8 cellular contexts compared by ENCODE assay signal in the genomic region with DNA sequence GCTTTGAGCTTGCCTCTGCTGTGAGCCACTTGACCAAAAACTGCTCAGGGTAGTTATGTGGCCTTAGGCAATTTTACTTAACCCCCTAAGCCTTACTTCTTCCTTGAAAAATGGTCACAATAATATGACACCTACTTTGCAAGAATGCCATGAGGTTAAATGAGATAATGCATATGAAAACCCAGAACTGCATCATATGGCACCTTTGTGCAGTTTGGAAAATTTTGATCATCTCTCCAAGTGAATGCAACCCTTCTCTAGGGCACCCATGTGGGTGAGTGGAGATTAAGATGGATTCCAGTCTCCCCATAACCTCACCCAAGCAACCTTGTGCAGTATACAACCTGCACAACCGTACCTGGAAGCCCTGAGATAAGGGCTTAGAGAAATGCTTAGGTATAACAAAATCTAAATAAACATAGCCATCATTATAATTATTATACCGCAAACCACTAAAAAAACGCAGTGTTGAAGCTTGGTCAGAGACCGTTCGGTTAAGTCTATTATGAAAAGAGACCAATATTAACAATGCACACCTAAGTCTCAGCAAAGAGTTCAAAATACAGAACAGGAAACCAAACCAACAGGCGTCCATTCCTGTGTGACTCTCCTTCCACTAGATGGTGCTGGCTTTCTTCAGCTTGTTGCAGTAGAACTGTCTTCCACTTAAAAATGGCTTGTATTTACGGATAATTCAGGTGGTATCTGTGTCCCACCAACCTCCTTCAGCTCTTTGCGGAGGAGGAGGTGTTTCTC. TPM values are rescaled to one million over a fixed set of nuclear protein-coding genes. Genes with fewer than 3 reads are reported as not detected.
DNase-seq lines count a peak whose midpoint lies in the region; ATAC-seq and TF ChIP-seq lines count a peak whose summit lies in the region.

No MANE protein-coding gene starts in this region.

- no peaks in the 10 kb centered on the region for H3K27me3 ChIP-seq in right atrium auricular region

- no peaks in the 10 kb centered on the region for H3K36me3 ChIP-seq in right atrium auricular region

- no peaks in the 10 kb centered on the region for H3K4me1 ChIP-seq in right atrium auricular region

- POLR2A ChIA-PET in HEK293T (lab: Yijun Ruan, JAX), result no interaction called here

- no peaks in the 10 kb centered on the region for H3K9me3 ChIP-seq in right atrium auricular region

- peak; percentile 57 for TF ChIP-seq CTCF in GM10266 (IDR thresholded peaks at IDR 0.05; ENCODE audit: control insufficient read depth, insufficient read depth, low read depth, missing control alignments)
- TF ChIP-seq CTCF in WI38 (IDR thresholded peaks at IDR 0.05; ENCODE audit: low read depth, low read length), result peak; percentile 74
- TF ChIP-seq CTCF in right atrium auricular region (IDR thresholded peaks at IDR 0.05), result peak; percentile 54 to 78

- DNase-seq in A172 (ENCODE audit: low spot score) (peak; percentile 56), GM10266 (ENCODE audit: extremely low spot score) (peak; percentile 17), HEK293T (ENCODE audit: extremely low spot score) (peak; percentile 53), NCI-H1436 (lab: John Stamatoyannopoulos, UW) (peak; percentile 76), right atrium auricular region (ENCODE audit: low spot score) (no peak)
- no peak for DNase-seq in stimulated activated naive CD8-positive, alpha-beta T cell treated with anti-CD3 and anti-CD28 coated beads, Interleukin-15, Interleukin-2, amounts not matched to agents 100 U/mL and 50 U/mL, for 24 hours

- CTCF ChIA-PET in HEK293T (lab: Yijun Ruan, JAX), result interaction anchor here (0.9 to 1.2 kb wide), 2 partner anchors 23 to 63 kb away, joined by 3 to 4 read pairs; a partner anchor contains a TSS

- H3K27ac ChIP-seq in right atrium auricular region, result no peak overlapping the region

- H3K4me3 ChIP-seq in WI38 (ENCODE audit: low read depth, low read length), result no peak overlapping the region
- no peak overlapping the region for H3K4me3 ChIP-seq in right atrium auricular region

- ATAC-seq in stimulated activated naive CD8-positive, alpha-beta T cell treated with anti-CD3 and anti-CD28 coated beads, Interleukin-15, Interleukin-2, amounts not matched to agents 100 U/mL and 50 U/mL, for 24 hours, result peak; percentile 23
- no peak for ATAC-seq in GM18873 (IDR thresholded peaks at IDR 0.05; ENCODE audit: low FRiP score, unreplicated experiment)

TF ChIP-seq in HEK293T, 16 proteins besides CTCF, POLR2A, EP300 and RAD21:
- TF ChIP-seq FOXK2 (IDR thresholded peaks at IDR 0.05) (no peak), SP1 (IDR thresholded peaks at IDR 0.05) (no peak), HDGF (IDR thresholded peaks at IDR 0.05; ENCODE audit: borderline replicate concordance) (no peak), CTBP1 (IDR thresholded peaks at IDR 0.05; ENCODE audit: borderline replicate concordance) (no peak), L3MBTL2 (conservative IDR thresholded peaks at IDR 0.05) (no peak), LEF1 (IDR thresholded peaks at IDR 0.05; ENCODE audit: borderline replicate concordance) (no peak), SUZ12 (IDR thresholded peaks at IDR 0.05) (no peak), NFRKB (IDR thresholded peaks at IDR 0.05) (no peak), ELF4 (IDR thresholded peaks at IDR 0.05) (no peak), FOXM1 (IDR thresholded peaks at IDR 0.05; ENCODE audit: borderline replicate concordance) (no peak)
- TF ChIP-seq, protein P1, sequence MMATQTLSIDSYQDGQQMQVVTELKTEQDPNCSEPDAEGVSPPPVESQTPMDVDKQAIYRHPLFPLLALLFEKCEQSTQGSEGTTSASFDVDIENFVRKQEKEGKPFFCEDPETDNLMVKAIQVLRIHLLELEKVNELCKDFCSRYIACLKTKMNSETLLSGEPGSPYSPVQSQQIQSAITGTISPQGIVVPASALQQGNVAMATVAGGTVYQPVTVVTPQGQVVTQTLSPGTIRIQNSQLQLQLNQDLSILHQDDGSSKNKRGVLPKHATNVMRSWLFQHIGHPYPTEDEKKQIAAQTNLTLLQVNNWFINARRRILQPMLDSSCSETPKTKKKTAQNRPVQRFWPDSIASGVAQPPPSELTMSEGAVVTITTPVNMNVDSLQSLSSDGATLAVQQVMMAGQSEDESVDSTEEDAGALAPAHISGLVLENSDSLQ (IDR thresholded peaks at IDR 0.05), result no peak

RNA-seq across cellular contexts. Expression of a gene that starts 21.0 kb away (rescaled TPM):
- total RNA-seq in A172 (2014; rRNA removed; shearing (Covaris generic)), result not detected in 2 replicates
- 10 to 100 TPM; 18.6 to 53.9 TPM for total RNA-seq in right atrium auricular region

RNA-seq across cellular contexts. Expression of a gene that starts 23.0 kb away (rescaled TPM):
- 109 and 133 TPM in 2 replicates for total RNA-seq in A172 (2014; rRNA removed; shearing (Covaris generic))
- 100 to 1,000 TPM; 110 to 227 TPM for total RNA-seq in right atrium auricular region

RNA-seq across cellular contexts. Expression of a gene that starts 46.2 kb away (rescaled TPM):
- 0.22 and 0.46 TPM in 2 replicates for total RNA-seq in A172 (2014; rRNA removed; shearing (Covaris generic))
- under 1 TPM; 0.51 to 0.85 TPM for total RNA-seq in right atrium auricular region

Comparison
In these comparisons a context has a peak if more than half of its experiments do, and no peak if none do; other contexts are left out.
1. DNase-seq: peak in A172 (single experiment), GM10266 (single experiment), HEK293T (single experiment) and NCI-H1436 (single experiment); none in right atrium auricular region (single experiment) and stimulated activated naive CD8-positive, alpha-beta T cell treated with anti-CD3 and anti-CD28 coated beads, Interleukin-15, Interleukin-2, amounts not matched to agents 100 U/mL and 50 U/mL, for 24 hours (single experiment).
2. RNA of a gene that starts 21.0 kb away (total RNA-seq): 18.6 to 53.9 TPM in right atrium auricular region; not detected in A172; every median in the first group is over 10 times any median in the second.
3. Peak in every context shown above with its lines, with median percentiles within 50 percentile points of each other: CTCF ChIP-seq.